ENCODE assay signal across 19 cellular contexts in genomic region chr19:4800591-4801081, GRCh38. TPM values are rescaled to one million over a fixed set of nuclear protein-coding genes. Genes with fewer than 3 reads are reported as not detected.
DNase-seq lines count a peak whose midpoint lies in the region; ATAC-seq, FAIRE-seq and TF ChIP-seq lines count a peak whose summit lies in the region.
"Had no signal": no experiment of that assay in that cellular context is flagged by ENCODE, and none has a peak within 500 bp of the region (broad histone marks: within the 10 kb centered on the region; RNA-seq: fewer than 3 reads in every experiment).

No MANE protein-coding gene starts in this region.

- H3K9me1 ChIP-seq in keratinocyte (ENCODE audit: control insufficient read depth, extremely low read depth, insufficient read depth, low read length): no peaks in the 10 kb centered on the region

- in situ Hi-C loops in mammary epithelial cell (cut with MboI; ENCODE audit: low sequenced_read_pairs in 2 of 2): loop anchor here in 1 of 2 donors (10.0 kb wide), 1 partner anchor 234 kb away; no protein-coding TSS in a partner anchor
- in situ Hi-C loops in gastrocnemius medialis (cut with MboI; ENCODE audit: low sequenced_read_pairs in 4 of 4): loop anchor here in 3 of 4 donors (5.0 to 10.0 kb wide), 2 partner anchors 54 to 68 kb away; no protein-coding TSS in a partner anchor

- H3K4me1 ChIP-seq in mammary epithelial cell (ENCODE audit: insufficient read depth, low read length): peaks cover 14% of the 10 kb centered on the region
- peaks cover 17% of the 10 kb centered on the region for H3K4me1 ChIP-seq in keratinocyte (ENCODE audit: control insufficient read depth, extremely low read depth, insufficient read depth, low read length)
- H3K4me1 ChIP-seq in gastrocnemius medialis: peaks cover 34 to 39% of the 10 kb centered on the region in 2 donors

- no peak for FAIRE-seq in keratinocyte (lab: Jason Lieb, UNC)
- FAIRE-seq: GM18507, H1 had no signal

- CTCF ChIA-PET in mammary epithelial cell (lab: Charles Lee; ENCODE audit: low non-redundant PET): interaction anchor here (0.6 kb wide), 1 partner anchor 9 kb away, joined by 5 read pairs; the partner anchor contains the start of gene FEM1A

- dilution Hi-C loops in mammary epithelial cell (cut with HindIII; ENCODE audit: low sequenced_read_pairs) (loop anchor here (5.0 to 10.0 kb wide), 4 partner anchors 53 to 156 kb away; partner anchors contain the start of gene PLIN3), keratinocyte (cut with MboI; ENCODE audit: extremely low pct_ligation_motif_present, low sequenced_read_pairs) (no loop called here)

- H3K9ac ChIP-seq in mammary epithelial cell (ENCODE audit: insufficient read depth, low read length) (no peak overlapping the region), keratinocyte (ENCODE audit: control insufficient read depth, extremely low read depth, insufficient read depth, low read length) (no peak overlapping the region)

- BruUV-seq in mammary epithelial cell (replicated peaks; lab: Mats Ljungman, UMichigan): no TSS peak

- H3K27ac ChIP-seq in mammary epithelial cell (ENCODE audit: insufficient read depth, low read depth, low read length): no peak overlapping the region
- H3K27ac ChIP-seq in keratinocyte (ENCODE audit: control insufficient read depth, insufficient read depth, low read length): no peak overlapping the region
- peak overlapping the region; percentile 91 to 100 (median 94) for H3K27ac ChIP-seq in gastrocnemius medialis
- H3K27ac ChIP-seq in coronary artery: no peak overlapping the region

- peak; percentile 74 to 79 for ATAC-seq in gastrocnemius medialis

- TF ChIP-seq CTCF in mammary epithelial cell (conservative IDR thresholded peaks at IDR 0.05 in 1 of 2, IDR thresholded peaks at IDR 0.05 in 1 of 2; ENCODE audit: extremely low read depth in 1 of 2, insufficient read depth in 1 of 2, low read depth in 1 of 2, low read length in 2 of 2) (no peak), keratinocyte (optimal IDR thresholded peaks at IDR 0.05 in 1 of 3, IDR thresholded peaks at IDR 0.05 in 1 of 3, conservative IDR thresholded peaks at IDR 0.05 in 1 of 3; ENCODE audit: extremely low read depth in 1 of 3, insufficient read depth in 2 of 3, low read length in 3 of 3) (no peak), gastrocnemius medialis (IDR thresholded peaks at IDR 0.05 in 4 of 5, conservative IDR thresholded peaks at IDR 0.05 in 1 of 5) (no peak), coronary artery (IDR thresholded peaks at IDR 0.05) (no peak)

- no peaks in the 10 kb centered on the region for H3K27me3 ChIP-seq in H7 (ENCODE audit: control insufficient read depth, insufficient read depth, low read length)
- H3K27me3 ChIP-seq in mammary epithelial cell (ENCODE audit: insufficient read depth, low read length): no peaks in the 10 kb centered on the region
- H3K27me3 ChIP-seq in keratinocyte (ENCODE audit: control insufficient read depth, extremely low read depth, insufficient read depth, low read length): no peaks in the 10 kb centered on the region
- H3K27me3 ChIP-seq in gastrocnemius medialis: no peaks in the 10 kb centered on the region
- H3K27me3 ChIP-seq: MG63 had no signal

- intact Hi-C loops in mammary epithelial cell (cut with micrococcal nuclease) (no loop called here), gastrocnemius medialis (cut with DNase I; ENCODE audit: low total_unique reads) (loop anchor here (2.0 to 5.0 kb wide), 2 partner anchors 76 to 172 kb away; no protein-coding TSS in a partner anchor)

- DNase-seq in H7 (peak; percentile 48), mammary epithelial cell (peak; percentile 63), keratinocyte (ENCODE audit: low read depth, low spot score) (no peak), gastrocnemius medialis (peak; percentile 96 to 99), cerebellar cortex (ENCODE audit: low spot score) (no peak), NCI-H1417 treated with DMSO at 0.1 percent for 48 hours (lab: John Stamatoyannopoulos, UW) (no peak), coronary artery (ENCODE audit: low spot score) (no peak), Kasumi-1 (lab: John Stamatoyannopoulos, UW) (no peak)
- DNase-seq: activated effector memory CD4-positive, alpha-beta T cell treated with anti-CD3 and anti-CD28 coated beads, Interleukin-2, amount 50 U/mL, for 16 hours; amniotic stem cell; CD4-positive, alpha-beta memory T cell; DND-41; foreskin melanocyte; MG63; NCI-H187 treated with DMSO at 0.1 percent for 48 hours; NCI-H446; SHP77 treated with DMSO at 0.1 percent for 48 hours had no signal

- no peak overlapping the region for H3K4me2 ChIP-seq in mammary epithelial cell (ENCODE audit: insufficient read depth, low read depth, low read length)
- H3K4me2 ChIP-seq in keratinocyte (ENCODE audit: control insufficient read depth, extremely low read depth, insufficient read depth, low read depth, low read length): peak overlapping the region; percentile 33

- H2AFZ ChIP-seq in mammary epithelial cell (ENCODE audit: low read depth, low read length) (no peak overlapping the region), keratinocyte (ENCODE audit: control insufficient read depth, low read length) (no peak overlapping the region)

- no peak overlapping the region for H3K4me3 ChIP-seq in H7 (ENCODE audit: insufficient read depth, low read depth, low read length)
- H3K4me3 ChIP-seq in mammary epithelial cell (replicated peaks in 1 of 3; ENCODE audit: insufficient read depth in 1 of 3, low read depth in 2 of 3, low read length in 3 of 3): no peak overlapping the region
- H3K4me3 ChIP-seq in keratinocyte (ENCODE audit: control insufficient read depth in 2 of 3, extremely low read depth in 1 of 3, insufficient read depth in 2 of 3, low read depth in 1 of 3, low read length in 3 of 3): peak overlapping the region in 1 of 3 experiments; percentile 40
- H3K4me3 ChIP-seq in gastrocnemius medialis: peak overlapping the region; percentile 19 to 47 (median 20)
- no peak overlapping the region for H3K4me3 ChIP-seq in coronary artery
- H3K4me3 ChIP-seq: MG63 had no signal

- no peaks in the 10 kb centered on the region for H4K20me1 ChIP-seq in mammary epithelial cell (ENCODE audit: insufficient read depth, low read length)
- no peaks in the 10 kb centered on the region for H4K20me1 ChIP-seq in keratinocyte (ENCODE audit: control insufficient read depth, extremely low read depth, insufficient read depth, low read length)

- WGBS in mammary epithelial cell (ENCODE audit: low coverage, missing lambda C conversion rate): 55% methylated on average over 6 of the region's 23 CpGs

- peak; percentile 76 to 96 for TF ChIP-seq POLR2A in gastrocnemius medialis (IDR thresholded peaks at IDR 0.05)

- H3K79me2 ChIP-seq in mammary epithelial cell (ENCODE audit: insufficient read depth, low read length) (peaks cover 17% of the 10 kb centered on the region), keratinocyte (ENCODE audit: control insufficient read depth, insufficient read depth, low read length) (peaks cover 11% of the 10 kb centered on the region)

- H3K9me3 ChIP-seq in mammary epithelial cell (replicated peaks; ENCODE audit: insufficient read depth, low read length) (no peaks in the 10 kb centered on the region), keratinocyte (ENCODE audit: control insufficient read depth, low read depth, low read length) (no peaks in the 10 kb centered on the region), gastrocnemius medialis (no peaks in the 10 kb centered on the region)
- H3K9me3 ChIP-seq: MG63 had no signal

- H3K36me3 ChIP-seq in H7 (replicated peaks; ENCODE audit: control insufficient read depth, insufficient read depth, low read length) (no peaks in the 10 kb centered on the region), mammary epithelial cell (ENCODE audit: insufficient read depth, low read length) (peaks cover 2% of the 10 kb centered on the region), keratinocyte (ENCODE audit: control insufficient read depth in 2 of 2, extremely low read depth in 1 of 2, insufficient read depth in 2 of 2, low read length in 2 of 2) (peaks cover 2 to 5% of the 10 kb centered on the region in 2 experiments), gastrocnemius medialis (no peaks in the 10 kb centered on the region)

RNA-seq across cellular contexts. Expression of gene FEM1A, which starts 9.1 kb away (rescaled TPM):
- 16.1 and 17.2 TPM in 2 replicates for total RNA-seq in H7 (2014; rRNA removed; shearing (Covaris generic))
- 10 to 100 TPM; 12.8 to 17.5 TPM for total RNA-seq in mammary epithelial cell
- 6.0 TPM for polyA plus RNA-seq in mammary epithelial cell
- polyA minus RNA-seq in mammary epithelial cell: 5.7 TPM
- 3.5 to 6.2 TPM (median 4.8 TPM) in 3 replicates for polyA plus RNA-seq in keratinocyte
- polyA plus RNA-seq in keratinocyte (2011; ENCODE audit: low read depth): 3.3 TPM
- 3.8 and 5.7 TPM in 2 replicates for polyA plus RNA-seq in keratinocyte (2011; cell fraction: cytosol; rRNA removed)
- polyA plus RNA-seq in keratinocyte (2011; cell fraction: nucleus; rRNA removed): 3.8 and 5.1 TPM in 2 replicates
- polyA plus RNA-seq in keratinocyte (2012; ENCODE audit: low replicate concordance): 0.92 and 1.1 TPM in 2 replicates
- polyA minus RNA-seq in keratinocyte: 6.1 to 10.5 TPM (median 7.2 TPM) in 3 replicates
- 12.7 TPM for polyA minus RNA-seq in keratinocyte (2011; cell fraction: cytosol; rRNA and poly(A)+ RNA removed)
- 7.5 and 7.7 TPM in 2 replicates for polyA minus RNA-seq in keratinocyte (2011; cell fraction: nucleus; rRNA and poly(A)+ RNA removed)
- 100 to 1,000 TPM; 246 to 360 (median 300) TPM for total RNA-seq in gastrocnemius medialis

RNA-seq across cellular contexts. Expression of gene TICAM1, which starts 30.9 kb away (rescaled TPM):
- total RNA-seq in H7 (2014; rRNA removed; shearing (Covaris generic)): 0.17 and 0.30 TPM in 2 replicates
- 10 to 100 TPM in 1 of 2 donors, 1 to 10 TPM in 1; 4.0 to 33.3 TPM for total RNA-seq in mammary epithelial cell
- 2.0 TPM for polyA plus RNA-seq in mammary epithelial cell
- 8.9 TPM for polyA minus RNA-seq in mammary epithelial cell
- polyA plus RNA-seq in keratinocyte: 2.1 to 2.5 TPM (median 2.2 TPM) in 3 replicates
- 15.3 TPM for polyA plus RNA-seq in keratinocyte (2011; ENCODE audit: low read depth)
- 4.8 and 12.4 TPM in 2 replicates for polyA plus RNA-seq in keratinocyte (2011; cell fraction: cytosol; rRNA removed)
- 9.6 and 17.4 TPM in 2 replicates for polyA plus RNA-seq in keratinocyte (2011; cell fraction: nucleus; rRNA removed)
- polyA plus RNA-seq in keratinocyte (2012; ENCODE audit: low replicate concordance): 26.6 and 33.4 TPM in 2 replicates
- polyA minus RNA-seq in keratinocyte: 1.6 to 16.6 TPM (median 2.1 TPM) in 3 replicates
- 13.0 TPM for polyA minus RNA-seq in keratinocyte (2011; cell fraction: cytosol; rRNA and poly(A)+ RNA removed)
- 11.9 and 14.1 TPM in 2 replicates for polyA minus RNA-seq in keratinocyte (2011; cell fraction: nucleus; rRNA and poly(A)+ RNA removed)
- 10 to 100 TPM in 2 of 4 donors, 1 to 10 TPM in 2; 5.9 to 14.0 (median 9.0) TPM for total RNA-seq in gastrocnemius medialis

Comparison
In these comparisons a context has a peak if more than half of its experiments do, and no peak if none do; other contexts are left out.
1. DNase-seq: peak in H7 (single experiment), mammary epithelial cell (single experiment) and gastrocnemius medialis (2 of 2); none in keratinocyte (single experiment), cerebellar cortex (single experiment), NCI-H1417 treated with DMSO at 0.1 percent for 48 hours (single experiment), coronary artery (single experiment) and Kasumi-1 (0 of 2).
2. H3K4me3 ChIP-seq: peak in gastrocnemius medialis (4 of 4); none in H7 (single experiment), mammary epithelial cell (0 of 3) and coronary artery (single experiment).
3. H3K27ac ChIP-seq: peak in gastrocnemius medialis (4 of 4); none in mammary epithelial cell (single experiment), keratinocyte (single experiment) and coronary artery (0 of 2).
4. RNA of gene FEM1A, which starts 9.1 kb away (total RNA-seq): 246 to 360 TPM in gastrocnemius medialis; 12.8 to 17.5 TPM in mammary epithelial cell and 16.1 to 17.2 TPM in H7; every median in the first group is over 10 times any median in the second.